Comparison of ENCODE assay signal across 9 cellular contexts in the genomic region with DNA sequence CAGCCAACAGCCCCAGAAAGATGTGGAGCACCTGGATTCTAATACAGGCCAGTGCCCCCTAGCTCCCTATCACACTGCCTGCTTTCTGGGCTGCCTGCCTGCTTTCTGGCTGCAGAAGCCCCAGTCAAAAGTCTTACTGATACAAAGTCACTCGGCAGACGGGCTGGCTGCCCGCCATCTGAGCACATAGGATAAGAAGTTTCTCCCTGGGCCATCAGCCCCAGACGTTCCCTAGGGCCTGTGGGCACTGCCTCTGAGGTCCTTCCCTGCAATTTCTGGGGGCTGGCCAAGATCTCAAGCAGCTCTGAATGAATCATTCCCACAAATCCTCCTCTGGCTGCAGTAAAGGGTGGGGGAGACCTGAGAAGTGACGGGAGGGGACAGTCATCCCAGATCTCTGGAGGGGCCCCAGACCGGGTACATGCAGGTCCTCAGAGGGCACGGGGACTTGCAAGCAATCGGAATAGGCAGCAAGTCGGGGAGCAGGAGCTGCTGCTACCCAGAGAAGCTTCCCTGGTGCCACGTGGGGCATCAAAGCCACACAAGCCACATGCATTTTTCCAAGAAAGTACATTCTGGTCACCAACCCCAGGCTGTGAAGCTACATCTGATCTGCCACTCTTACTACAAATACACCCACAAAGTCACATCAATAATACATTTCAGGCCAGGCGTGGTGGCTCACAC. TPM values are rescaled to one million over a fixed set of nuclear protein-coding genes. Genes with fewer than 3 reads are reported as not detected.
DNase-seq lines count a peak whose midpoint lies in the region; ATAC-seq and TF ChIP-seq lines count a peak whose summit lies in the region.
"Had no signal": no experiment of that assay in that cellular context is flagged by ENCODE, and none has a peak within 500 bp of the region (broad histone marks: within the 10 kb centered on the region; RNA-seq: fewer than 3 reads in every experiment).

No MANE protein-coding gene starts in this region.

- H3K9me3 ChIP-seq in right cardiac atrium (ENCODE audit: control insufficient read depth, low read length), result no peaks in the 10 kb centered on the region
- H3K9me3 ChIP-seq in tibial artery, result no peaks in the 10 kb centered on the region
- no peaks in the 10 kb centered on the region for H3K9me3 ChIP-seq in prostate gland

- no peak for ATAC-seq in activated CD8-positive, alpha-beta memory T cell treated with anti-CD3 and anti-CD28 coated beads, Interleukin-2, amount 10 ng/mL, durations not matched to agents 7 days and 5 days
- ATAC-seq in activated CD8-positive, alpha-beta T cell treated with anti-CD3 and anti-CD28 coated beads for 36 hours, result no peak
- peak; percentile 37 to 40 for ATAC-seq in right cardiac atrium
- ATAC-seq in GM21528 (IDR thresholded peaks at IDR 0.05; ENCODE audit: low FRiP score, unreplicated experiment), result no peak

- H3K36me3 Mint-ChIP-seq in activated CD8-positive, alpha-beta memory T cell treated with anti-CD3 and anti-CD28 coated beads, Interleukin-2, amount 10 ng/mL, durations not matched to agents 7 days and 5 days, result peaks cover 40% of the 10 kb centered on the region
- H3K36me3 Mint-ChIP-seq in activated CD8-positive, alpha-beta T cell treated with anti-CD3 and anti-CD28 coated beads for 36 hours (ENCODE audit: low read depth), result peaks cover 32% of the 10 kb centered on the region

- H3K4me3 ChIP-seq in right cardiac atrium (ENCODE audit: low read length) (no peak overlapping the region), tibial artery (no peak overlapping the region), prostate gland (no peak overlapping the region)
- H3K4me3 ChIP-seq: skin epidermis had no signal

- TF ChIP-seq POLR2A in prostate gland (IDR thresholded peaks at IDR 0.05), result no peak

- H3K27me3 Mint-ChIP-seq in activated CD8-positive, alpha-beta memory T cell treated with anti-CD3 and anti-CD28 coated beads, Interleukin-2, amount 10 ng/mL, durations not matched to agents 7 days and 5 days, result no peaks in the 10 kb centered on the region
- H3K27me3 Mint-ChIP-seq in activated CD8-positive, alpha-beta T cell treated with anti-CD3 and anti-CD28 coated beads for 36 hours, result no peaks in the 10 kb centered on the region

- WGBS in right cardiac atrium, result 32% methylated on average over 11 of the region's 11 CpGs
- 55% methylated on average over 11 of the region's 11 CpGs for WGBS in prostate gland

- intact Hi-C loops in activated CD8-positive, alpha-beta T cell treated with anti-CD3 and anti-CD28 coated beads for 36 hours (cut with micrococcal nuclease), result no loop called here
- intact Hi-C loops in right cardiac atrium (cut with DNase I) (loop anchor here in 2 of 4 donors (10.0 kb wide), 2 partner anchors 60 to 70 kb away; a partner anchor contains a TSS), tibial artery (cut with DNase I; ENCODE audit: low total_unique reads) (loop anchor here (10.0 kb wide), 1 partner anchor 100 kb away; a partner anchor contains a TSS), prostate gland (cut with DNase I) (loop anchor here (5.0 kb wide), 1 partner anchor 103 kb away; a partner anchor contains a TSS)

- H3K27me3 ChIP-seq in right cardiac atrium (ENCODE audit: control insufficient read depth, insufficient read depth) (no peaks in the 10 kb centered on the region), tibial artery (no peaks in the 10 kb centered on the region), prostate gland (replicated peaks; ENCODE audit: insufficient read depth) (no peaks in the 10 kb centered on the region)

- POLR2A ChIA-PET in activated CD8-positive, alpha-beta T cell treated with anti-CD3 and anti-CD28 coated beads for 36 hours (lab: Charles Lee), result interaction anchor here (0.7 to 1.4 kb wide), 3 partner anchors 12 to 57 kb away, joined by 4 read pairs; no protein-coding TSS in a partner anchor

- peaks cover 74% of the 10 kb centered on the region for H3K4me1 Mint-ChIP-seq in activated CD8-positive, alpha-beta memory T cell treated with anti-CD3 and anti-CD28 coated beads, Interleukin-2, amount 10 ng/mL, durations not matched to agents 7 days and 5 days
- peaks cover 69% of the 10 kb centered on the region for H3K4me1 Mint-ChIP-seq in activated CD8-positive, alpha-beta T cell treated with anti-CD3 and anti-CD28 coated beads for 36 hours (ENCODE audit: low read depth)

- peak overlapping the region; percentile 70 for H3K27ac Mint-ChIP-seq in activated CD8-positive, alpha-beta memory T cell treated with anti-CD3 and anti-CD28 coated beads, Interleukin-2, amount 10 ng/mL, durations not matched to agents 7 days and 5 days
- peak overlapping the region; percentile 72 for H3K27ac Mint-ChIP-seq in activated CD8-positive, alpha-beta T cell treated with anti-CD3 and anti-CD28 coated beads for 36 hours

- H3K4me3 Mint-ChIP-seq in activated CD8-positive, alpha-beta memory T cell treated with anti-CD3 and anti-CD28 coated beads, Interleukin-2, amount 10 ng/mL, durations not matched to agents 7 days and 5 days, result peak overlapping the region; percentile 48
- no peak overlapping the region for H3K4me3 Mint-ChIP-seq in activated CD8-positive, alpha-beta T cell treated with anti-CD3 and anti-CD28 coated beads for 36 hours

- TF ChIP-seq CTCF in activated CD8-positive, alpha-beta T cell treated with anti-CD3 and anti-CD28 coated beads for 36 hours (IDR thresholded peaks at IDR 0.05), result no peak
- TF ChIP-seq CTCF in tibial artery (IDR thresholded peaks at IDR 0.05) (no peak), prostate gland (IDR thresholded peaks at IDR 0.05) (no peak)

- H3K27ac ChIP-seq in right cardiac atrium (ENCODE audit: low read length) (no peak overlapping the region), tibial artery (peak overlapping the region in 1 of 2 donors; percentile 10), prostate gland (no peak overlapping the region)

- H3K4me1 ChIP-seq in right cardiac atrium (ENCODE audit: control insufficient read depth, insufficient read depth, low read length), result peaks cover 9% of the 10 kb centered on the region
- peaks cover 0 to 26% (median 16%) of the 10 kb centered on the region in 4 donors for H3K4me1 ChIP-seq in tibial artery
- no peaks in the 10 kb centered on the region for H3K4me1 ChIP-seq in prostate gland (replicated peaks)

- H3K36me3 ChIP-seq in tibial artery (peaks cover 0 to 7% (median 0%) of the 10 kb centered on the region in 3 donors), prostate gland (no peaks in the 10 kb centered on the region)

- CTCF ChIA-PET in activated CD8-positive, alpha-beta memory T cell treated with anti-CD3 and anti-CD28 coated beads, Interleukin-2, amount 10 ng/mL, durations not matched to agents 7 days and 5 days (lab: Charles Lee), result interaction anchor here (1.7 kb wide), 1 partner anchor 12 kb away, joined by 5 read pairs; no protein-coding TSS in a partner anchor
- CTCF ChIA-PET in activated CD8-positive, alpha-beta T cell treated with anti-CD3 and anti-CD28 coated beads for 36 hours (lab: Charles Lee), result interaction anchor here (0.8 to 2.3 kb wide), 3 partner anchors 10 to 80 kb away, joined by 3 to 7 read pairs (median 3); no protein-coding TSS in a partner anchor

- peak; percentile 58 for DNase-seq in activated CD8-positive, alpha-beta memory T cell treated with anti-CD3 and anti-CD28 coated beads, Interleukin-2, amount 10 ng/mL, durations not matched to agents 7 days and 5 days
- DNase-seq in activated CD8-positive, alpha-beta memory T cell treated with anti-CD3 and anti-CD28 coated beads, Interleukin-2, amount 50 U/mL, for 4 hours, result no peak
- peak; percentile 52 for DNase-seq in activated CD8-positive, alpha-beta T cell treated with anti-CD3 and anti-CD28 coated beads for 36 hours
- DNase-seq in right cardiac atrium, result peak; percentile 84 to 95 (median 89)
- peak; percentile 45 to 78 for DNase-seq in tibial artery
- no peak for DNase-seq in 8988T
- DNase-seq in prostate gland (ENCODE audit: low spot score), result no peak

- no peaks in the 10 kb centered on the region for H3K9me3 Mint-ChIP-seq in activated CD8-positive, alpha-beta memory T cell treated with anti-CD3 and anti-CD28 coated beads, Interleukin-2, amount 10 ng/mL, durations not matched to agents 7 days and 5 days (ENCODE audit: low read depth)
- no peaks in the 10 kb centered on the region for H3K9me3 Mint-ChIP-seq in activated CD8-positive, alpha-beta T cell treated with anti-CD3 and anti-CD28 coated beads for 36 hours

RNA-seq across cellular contexts. Expression of a gene that starts 4.7 kb away (rescaled TPM):
- 10 to 100 TPM; 61.6 to 81.6 TPM for total RNA-seq in activated CD8-positive, alpha-beta memory T cell treated with anti-CD3 and anti-CD28 coated beads, Interleukin-2, amount 10 ng/mL, durations not matched to agents 7 days and 5 days
- total RNA-seq in activated CD8-positive, alpha-beta T cell treated with anti-CD3 and anti-CD28 coated beads for 36 hours, result 10 to 100 TPM; 30.7 to 33.6 TPM
- total RNA-seq in right cardiac atrium (10 to 100 TPM; 30.5 to 55.2 (median 36.9) TPM), prostate gland (100 to 1,000 TPM in 1 of 2 donors, 10 to 100 TPM in 1; 49.4 to 200 TPM)
- polyA plus RNA-seq in right cardiac atrium, result 27.6 TPM

RNA-seq across cellular contexts. Expression of a gene that starts 32.6 kb away (rescaled TPM):
- under 1 TPM in 1 of 2 experiments, not detected in 1; 0.38 TPM for total RNA-seq in activated CD8-positive, alpha-beta memory T cell treated with anti-CD3 and anti-CD28 coated beads, Interleukin-2, amount 10 ng/mL, durations not matched to agents 7 days and 5 days
- not detected for total RNA-seq in activated CD8-positive, alpha-beta T cell treated with anti-CD3 and anti-CD28 coated beads for 36 hours
- total RNA-seq in right cardiac atrium (1 to 10 TPM in 2 of 4 donors, under 1 TPM in 2; 0.48 to 1.3 (median 0.99) TPM), prostate gland (under 1 TPM in 1 of 2 donors, not detected in 1; 0.36 TPM)
- 0.25 TPM for polyA plus RNA-seq in right cardiac atrium

RNA-seq across cellular contexts. Expression of a gene that starts 36.5 kb away (rescaled TPM):
- under 1 TPM in 1 of 2 experiments, not detected in 1; 0.38 TPM for total RNA-seq in activated CD8-positive, alpha-beta memory T cell treated with anti-CD3 and anti-CD28 coated beads, Interleukin-2, amount 10 ng/mL, durations not matched to agents 7 days and 5 days
- not detected for total RNA-seq in activated CD8-positive, alpha-beta T cell treated with anti-CD3 and anti-CD28 coated beads for 36 hours
- total RNA-seq in right cardiac atrium (not detected), prostate gland (1 to 10 TPM in 1 of 2 donors, not detected in 1; 3.3 TPM)
- not detected for polyA plus RNA-seq in right cardiac atrium

Comparison
In these comparisons a context has a peak if more than half of its experiments do, and no peak if none do; other contexts are left out.
1. DNase-seq: peak in activated CD8-positive, alpha-beta memory T cell treated with anti-CD3 and anti-CD28 coated beads, Interleukin-2, amount 10 ng/mL, durations not matched to agents 7 days and 5 days (single experiment), activated CD8-positive, alpha-beta T cell treated with anti-CD3 and anti-CD28 coated beads for 36 hours (single experiment), right cardiac atrium (3 of 3) and tibial artery (2 of 2); none in activated CD8-positive, alpha-beta memory T cell treated with anti-CD3 and anti-CD28 coated beads, Interleukin-2, amount 50 U/mL, for 4 hours (single experiment), 8988T (single experiment) and prostate gland (single experiment).
2. ATAC-seq: peak in right cardiac atrium (2 of 2); none in activated CD8-positive, alpha-beta memory T cell treated with anti-CD3 and anti-CD28 coated beads, Interleukin-2, amount 10 ng/mL, durations not matched to agents 7 days and 5 days (single experiment), activated CD8-positive, alpha-beta T cell treated with anti-CD3 and anti-CD28 coated beads for 36 hours (single experiment) and GM21528 (single experiment).